1 cellular context compared by ENCODE assay signal in genomic region chr9:81687521-81688261, GRCh38.
TF ChIP-seq lines count a peak whose summit lies in the region.

No MANE protein-coding gene starts in this region.

TF ChIP-seq in GM12878, 131 proteins besides CTCF, POLR2A, EP300 and RAD21 (continued from another document):
- TF ChIP-seq ZBTB40 (IDR thresholded peaks at IDR 0.05; ENCODE audit: borderline replicate concordance) (no peak), ZSCAN29 (IDR thresholded peaks at IDR 0.05) (no peak), FOS (IDR thresholded peaks at IDR 0.05; ENCODE audit: borderline replicate concordance, extremely low read depth, insufficient read length) (no peak), CREM (IDR thresholded peaks at IDR 0.05; ENCODE audit: low read depth) (no peak), DPF2 (IDR thresholded peaks at IDR 0.05) (no peak), IKZF2 (IDR thresholded peaks at IDR 0.05) (no peak), FOXK2 (IDR thresholded peaks at IDR 0.05) (no peak)
